Comparison of ENCODE assay signal across 11 cellular contexts in genomic region chr2:201404699-201405275, GRCh38. TPM values are rescaled to one million over a fixed set of nuclear protein-coding genes. Genes with fewer than 3 reads are reported as not detected.
DNase-seq lines count a peak whose midpoint lies in the region; ATAC-seq, FAIRE-seq and TF ChIP-seq lines count a peak whose summit lies in the region.
"Had no signal": no experiment of that assay in that cellular context is flagged by ENCODE, and none has a peak within 500 bp of the region (broad histone marks: within the 10 kb centered on the region; RNA-seq: fewer than 3 reads in every experiment).

No MANE protein-coding gene starts in this region.

- TF ChIP-seq RAD21 in K562 (CRISPR knock-in tag; conservative IDR thresholded peaks at IDR 0.05 in 1 of 2, IDR thresholded peaks at IDR 0.05 in 1 of 2) = no peak

- H3K9me3 ChIP-seq in K562 (replicated peaks; ENCODE audit: control insufficient read depth, insufficient read depth, low read depth, low read length) = no peaks in the 10 kb centered on the region
- H3K9me3 ChIP-seq in left lung = no peaks in the 10 kb centered on the region
- H3K9me3 ChIP-seq in small intestine (ENCODE audit: control insufficient read depth, low read depth) = no peaks in the 10 kb centered on the region
- no peaks in the 10 kb centered on the region for H3K9me3 ChIP-seq in testis

- no peak for TF ChIP-seq CTCF in GM12865 (IDR thresholded peaks at IDR 0.05; ENCODE audit: insufficient read depth, low read depth, low read length, missing control alignments)
- TF ChIP-seq CTCF in K562 (IDR thresholded peaks at IDR 0.05 in 2 of 3, conservative IDR thresholded peaks at IDR 0.05 in 1 of 3; ENCODE audit: insufficient read depth in 2 of 3, low read depth in 1 of 3, low read length in 3 of 3) = no peak
- no peak for TF ChIP-seq CTCF in nephron (IDR thresholded peaks at IDR 0.05; ENCODE audit: unreplicated experiment in 3 of 3)
- no peak for TF ChIP-seq CTCF in left lung (IDR thresholded peaks at IDR 0.05)
- no peak for TF ChIP-seq CTCF in testis (IDR thresholded peaks at IDR 0.05)

- H3K4me1 ChIP-seq in K562 (replicated peaks in 1 of 2; ENCODE audit: control insufficient read depth in 2 of 2, insufficient read depth in 2 of 2, low read length in 2 of 2) = peaks cover 11 to 18% of the 10 kb centered on the region in 2 experiments; a peak in 4 of 5 replicates
- peaks cover 4 to 52% of the 10 kb centered on the region in 2 donors for H3K4me1 ChIP-seq in left lung
- H3K4me1 ChIP-seq in small intestine (ENCODE audit: control insufficient read depth in 2 of 2, insufficient read depth in 1 of 2, low read depth in 1 of 2, low read length in 1 of 2) = peaks cover 3 to 4% of the 10 kb centered on the region in 2 donors
- H3K4me1 ChIP-seq in testis = no peaks in the 10 kb centered on the region

- no peaks in the 10 kb centered on the region for H3K27me3 Mint-ChIP-seq in nephron (ENCODE audit: low read depth)

- H3K79me2 ChIP-seq in K562 (ENCODE audit: control insufficient read depth, insufficient read depth, low read length) = peaks cover 65% of the 10 kb centered on the region

- H3K4me1 Mint-ChIP-seq in nephron = peaks cover 41% of the 10 kb centered on the region

- H3K4me2 ChIP-seq in K562 (ENCODE audit: insufficient read depth, low read length) = peak overlapping the region; percentile 61

- H3K27me3 ChIP-seq in K562 (ENCODE audit: control insufficient read depth in 2 of 2, insufficient read depth in 2 of 2, low read length in 2 of 2) (no peaks in the 10 kb centered on the region), left lung (no peaks in the 10 kb centered on the region), small intestine (ENCODE audit: control insufficient read depth in 2 of 2, insufficient read depth in 2 of 2, low read length in 2 of 2) (no peaks in the 10 kb centered on the region), testis (no peaks in the 10 kb centered on the region)

- intact Hi-C loops in K562 (cut with micrococcal nuclease) = loop anchor here (5.0 kb wide), 2 partner anchors 48 to 287 kb away; partner anchors contain the start of genes CFLAR, STRADB and TRAK2
- intact Hi-C loops in left lung (cut with DNase I) = no loop called here
- intact Hi-C loops in testis (cut with DNase I; ENCODE audit: low total_unique reads) = no loop called here

- no peak for TF ChIP-seq POLR2A in K562 (conservative IDR thresholded peaks at IDR 0.05)
- no peak for TF ChIP-seq POLR2A in testis (IDR thresholded peaks at IDR 0.05)

- POLR2A ChIA-PET in K562 (lab: Yijun Ruan, JAX) = interaction anchor here (0.6 to 2.1 kb wide), 4 partner anchors 9 to 648 kb away, joined by 3 to 5 read pairs (median 5); no protein-coding TSS in a partner anchor

- no peak overlapping the region for H2AFZ ChIP-seq in K562 (ENCODE audit: low read depth, low read length)

- TF ChIP-seq EP300 in K562 (IDR thresholded peaks at IDR 0.05; ENCODE audit: low read length) = no peak

- peak; percentile 78 for FAIRE-seq in K562 (lab: Jason Lieb, UNC)
- no peak for FAIRE-seq in small intestine (lab: Jason Lieb, UNC)

- peak; percentile 3 for DNase-seq in GM12865 (ENCODE audit: low read depth)
- peak; percentile 50 for DNase-seq in KBM-7
- peak in 2 of 4 experiments; percentile 18 to 44 for DNase-seq in K562 (ENCODE audit: extremely low read depth in 1 of 4, low spot score in 3 of 4)
- no peak for DNase-seq in left lung
- no peak for DNase-seq in small intestine
- DNase-seq in testis = no peak
- DNase-seq: NCI-H1694, NCI-H526, SHP77 treated with DMSO at 0.1 percent for 48 hours had no signal

- H3K36me3 ChIP-seq in K562 (ENCODE audit: control insufficient read depth, insufficient read depth, low read length) (peaks cover 2% of the 10 kb centered on the region; the same call in 1 of the 3 replicates), left lung (peaks cover 0 to 2% of the 10 kb centered on the region in 2 donors), small intestine (ENCODE audit: control insufficient read depth in 2 of 2, insufficient read depth in 2 of 2, low read length in 2 of 2) (no peaks in the 10 kb centered on the region), testis (ENCODE audit: low read depth, missing control alignments) (no peaks in the 10 kb centered on the region)

- H3K9me1 ChIP-seq in K562 (ENCODE audit: control insufficient read depth, insufficient read depth, low read length) = no peaks in the 10 kb centered on the region

- no peaks in the 10 kb centered on the region for H3K9me3 Mint-ChIP-seq in nephron
- H3K9me3 Mint-ChIP-seq: activated T-helper 2 cell treated with anti-CD3 and anti-CD28 coated beads, Interferon-gamma antibody, Interleukin-2, Interleukin-4, amounts not matched to agents 10 μg/mL and 5 μg/mL and 100 μg/mL, durations not matched to agents 14 hours and 24 hours and 36 hours had no signal

- BruUV-seq in K562 (replicated peaks; lab: Mats Ljungman, UMichigan) = no TSS peak

- peaks cover under 1% of the 10 kb centered on the region for H3K36me3 Mint-ChIP-seq in nephron (ENCODE audit: low read depth)

- WGBS in K562 (ENCODE audit: insufficient coverage, low coverage, missing lambda C conversion rate) = 6% methylated on average over 3 of the region's 3 CpGs
- 45 to 74% (median 48%) methylated on average over 3 of the region's 3 CpGs for WGBS in small intestine, 3 donors
- WGBS in testis, 2 donors = 88 to 90% methylated on average over 3 of the region's 3 CpGs

- H4K20me1 ChIP-seq in K562 (replicated peaks; ENCODE audit: control insufficient read depth, insufficient read depth, low read length) = no peaks in the 10 kb centered on the region

- in situ Hi-C loops in KBM-7 (cut with MboI; ENCODE audit: low pct_unique_long_range_greater_than_20kb, low sequenced_read_pairs) (no loop called here), K562 (cut with MboI) (no loop called here)

- H3K4me3 ChIP-seq in GM12865 (ENCODE audit: low read depth, low read length) = no peak overlapping the region
- H3K4me3 ChIP-seq in K562 = peak overlapping the region; percentile 37; the same call in 1 of the 2 replicates
- H3K4me3 ChIP-seq in left lung = no peak overlapping the region
- no peak overlapping the region for H3K4me3 ChIP-seq in small intestine (ENCODE audit: low read depth in 1 of 2, low read length in 2 of 2)
- H3K4me3 ChIP-seq in testis = no peak overlapping the region

- peak overlapping the region in 1 of 2 experiments; percentile 48; a peak in 2 of 4 replicates for H3K9ac ChIP-seq in K562 (ENCODE audit: insufficient read depth in 1 of 2, low read depth in 2 of 2, low read length in 2 of 2)

- peak overlapping the region; percentile 63; the same call in 2 of the 3 replicates for H3K27ac ChIP-seq in K562 (ENCODE audit: extremely low read depth, low read depth, low read length)
- no peak overlapping the region for H3K27ac ChIP-seq in left lung
- H3K27ac ChIP-seq in small intestine (ENCODE audit: low read depth in 1 of 2, low read length in 1 of 2) = no peak overlapping the region
- H3K27ac ChIP-seq in testis = no peak overlapping the region

- peak overlapping the region in 1 of 3 experiments; percentile 12 for H3K4me3 Mint-ChIP-seq in nephron

- ATAC-seq in K562 (peak; percentile 76), left lung (no peak)

- CTCF ChIA-PET in K562 (lab: Yijun Ruan, JAX; ENCODE audit: low intra/inter-chr PET ratio) = no interaction called here

- peak overlapping the region; percentile 64 to 74 (median 67) for H3K27ac Mint-ChIP-seq in nephron
- H3K27ac Mint-ChIP-seq: activated T-helper 2 cell treated with anti-CD3 and anti-CD28 coated beads, Interferon-gamma antibody, Interleukin-2, Interleukin-4, amounts not matched to agents 10 μg/mL and 5 μg/mL and 100 μg/mL, durations not matched to agents 14 hours and 24 hours and 36 hours had no signal

RNA-seq across cellular contexts. Expression of gene TRAK2, which starts 46.5 kb away (rescaled TPM):
- total RNA-seq in K562 (2011; cell fraction: chromatin; rRNA removed; ENCODE audit: low replicate concordance) = 19.4 and 45.0 TPM in 2 replicates
- total RNA-seq in K562 (2011; cell fraction: nucleolus; rRNA removed) = 7.0 and 10.0 TPM in 2 replicates
- total RNA-seq in K562 (2011; cell fraction: nucleoplasm; rRNA removed) = 16.4 and 22.6 TPM in 2 replicates
- total RNA-seq in K562 (2014; rRNA removed) = 4.8 and 4.9 TPM in 2 replicates
- total RNA-seq in K562 (2014; rRNA removed; fragmentation: Illumina TruSeq; extraction: Trizol) = 10.4 and 11.0 TPM in 2 replicates
- 7.1 and 7.3 TPM in 2 replicates for total RNA-seq in K562 (2015; rRNA removed; fragmentation: Illumina TruSeq; extraction: Trizol)
- total RNA-seq in K562 (2021) = 8.5 and 8.6 TPM in 2 replicates
- polyA plus RNA-seq in K562 (2011; rRNA removed) = 8.1 and 9.0 TPM in 2 replicates
- 2.4 and 4.6 TPM in 2 replicates for polyA plus RNA-seq in K562 (2011; cell fraction: cytosol; rRNA removed)
- polyA plus RNA-seq in K562 (2011; cell fraction: nucleus; rRNA removed) = 11.1 and 18.4 TPM in 2 replicates
- polyA plus RNA-seq in K562 (2012) = 4.5 and 18.2 TPM in 2 replicates
- polyA plus RNA-seq in K562 (2014; fragmentation: Illumina TruSeq; extraction: Trizol) = 7.9 and 9.3 TPM in 2 replicates
- polyA plus RNA-seq in K562 (2014; fragmentation: Nextera tagmentation; extraction: Ambion mirVana) = 1 to 10 TPM; 3.4 to 5.6 TPM
- 6.5 and 6.7 TPM in 2 replicates for polyA plus RNA-seq in K562 (2014; rRNA removed)
- polyA minus RNA-seq in K562 (2011; rRNA and poly(A)+ RNA removed) = 22.7 and 29.0 TPM in 2 replicates
- polyA minus RNA-seq in K562 (2011; cell fraction: cytosol; rRNA and poly(A)+ RNA removed) = 2.9 and 6.2 TPM in 2 replicates
- 13.2 and 36.2 TPM in 2 replicates for polyA minus RNA-seq in K562 (2011; cell fraction: nucleus; rRNA and poly(A)+ RNA removed)
- 10 to 100 TPM; 49.0 to 53.9 TPM for total RNA-seq in left lung
- 10 to 100 TPM; 13.4 to 25.7 (median 17.3) TPM for polyA plus RNA-seq in small intestine
- 10 to 100 TPM; 15.7 to 16.7 TPM for total RNA-seq in testis
- polyA plus RNA-seq in testis (ENCODE audit: insufficient read depth, low read depth, low replicate concordance) = 13.7 TPM

RNA-seq across cellular contexts. Expression of gene STRADB, which starts 46.8 kb away (rescaled TPM):
- total RNA-seq in K562 (2011; cell fraction: chromatin; rRNA removed; ENCODE audit: low replicate concordance) = 9.3 and 17.8 TPM in 2 replicates
- 3.2 and 4.6 TPM in 2 replicates for total RNA-seq in K562 (2011; cell fraction: nucleolus; rRNA removed)
- 8.6 and 15.1 TPM in 2 replicates for total RNA-seq in K562 (2011; cell fraction: nucleoplasm; rRNA removed)
- 10.1 and 12.2 TPM in 2 replicates for total RNA-seq in K562 (2014; rRNA removed)
- total RNA-seq in K562 (2014; rRNA removed; fragmentation: Illumina TruSeq; extraction: Trizol) = 26.4 and 27.6 TPM in 2 replicates
- 28.6 and 30.6 TPM in 2 replicates for total RNA-seq in K562 (2015; rRNA removed; fragmentation: Illumina TruSeq; extraction: Trizol)
- total RNA-seq in K562 (2021) = 15.7 and 16.5 TPM in 2 replicates
- 21.3 and 22.0 TPM in 2 replicates for polyA plus RNA-seq in K562 (2011; rRNA removed)
- 5.8 and 13.3 TPM in 2 replicates for polyA plus RNA-seq in K562 (2011; cell fraction: cytosol; rRNA removed)
- polyA plus RNA-seq in K562 (2011; cell fraction: nucleus; rRNA removed) = 9.0 and 16.4 TPM in 2 replicates
- 18.4 and 29.0 TPM in 2 replicates for polyA plus RNA-seq in K562 (2012)
- 22.4 and 27.5 TPM in 2 replicates for polyA plus RNA-seq in K562 (2014; fragmentation: Illumina TruSeq; extraction: Trizol)
- 1 to 10 TPM; 6.9 to 9.1 TPM for polyA plus RNA-seq in K562 (2014; fragmentation: Nextera tagmentation; extraction: Ambion mirVana)
- polyA plus RNA-seq in K562 (2014; rRNA removed) = 11.3 and 21.0 TPM in 2 replicates
- polyA minus RNA-seq in K562 (2011; rRNA and poly(A)+ RNA removed) = 15.7 and 16.3 TPM in 2 replicates
- 6.3 and 11.7 TPM in 2 replicates for polyA minus RNA-seq in K562 (2011; cell fraction: cytosol; rRNA and poly(A)+ RNA removed)
- 3.6 and 8.8 TPM in 2 replicates for polyA minus RNA-seq in K562 (2011; cell fraction: nucleus; rRNA and poly(A)+ RNA removed)
- total RNA-seq in left lung = 10 to 100 TPM; 16.0 to 23.6 TPM
- polyA plus RNA-seq in small intestine = 100 to 1,000 TPM in 1 of 3 donors, 10 to 100 TPM in 2; 30.3 to 160 (median 51.3) TPM
- total RNA-seq in testis = 10 to 100 TPM; 30.5 to 33.2 TPM
- 29.9 TPM for polyA plus RNA-seq in testis (ENCODE audit: insufficient read depth, low read depth, low replicate concordance)

RNA-seq across cellular contexts. Expression of gene FLACC1, which starts 47.6 kb away (rescaled TPM):
- 0.19 and 2.0 TPM in 2 replicates for total RNA-seq in K562 (2011; cell fraction: chromatin; rRNA removed; ENCODE audit: low replicate concordance)
- not detected in 2 replicates for total RNA-seq in K562 (2011; cell fraction: nucleolus; rRNA removed)
- not detected in 2 replicates for total RNA-seq in K562 (2011; cell fraction: nucleoplasm; rRNA removed)
- 0.20 and 0.68 TPM in 2 replicates for total RNA-seq in K562 (2014; rRNA removed)
- 0.22 and 0.61 TPM in 2 replicates for total RNA-seq in K562 (2014; rRNA removed; fragmentation: Illumina TruSeq; extraction: Trizol)
- 0.07 and 0.53 TPM in 2 replicates for total RNA-seq in K562 (2015; rRNA removed; fragmentation: Illumina TruSeq; extraction: Trizol)
- 0.20 and 0.35 TPM in 2 replicates for total RNA-seq in K562 (2021)
- 0.41 TPM in 1 of 2 replicates, not detected in the other for polyA plus RNA-seq in K562 (2011; rRNA removed)
- polyA plus RNA-seq in K562 (2011; cell fraction: cytosol; rRNA removed) = not detected in 2 replicates
- 0.07 and 0.81 TPM in 2 replicates for polyA plus RNA-seq in K562 (2011; cell fraction: nucleus; rRNA removed)
- polyA plus RNA-seq in K562 (2012) = 0.08 and 0.47 TPM in 2 replicates
- polyA plus RNA-seq in K562 (2014; fragmentation: Illumina TruSeq; extraction: Trizol) = 0.26 and 0.27 TPM in 2 replicates
- under 1 TPM in 1 of 2 experiments, not detected in 1; 0.10 TPM for polyA plus RNA-seq in K562 (2014; fragmentation: Nextera tagmentation; extraction: Ambion mirVana)
- 0.09 and 0.20 TPM in 2 replicates for polyA plus RNA-seq in K562 (2014; rRNA removed)
- 0.48 TPM in 1 of 2 replicates, not detected in the other for polyA minus RNA-seq in K562 (2011; rRNA and poly(A)+ RNA removed)
- polyA minus RNA-seq in K562 (2011; cell fraction: cytosol; rRNA and poly(A)+ RNA removed) = not detected in 2 replicates
- 0.27 and 0.44 TPM in 2 replicates for polyA minus RNA-seq in K562 (2011; cell fraction: nucleus; rRNA and poly(A)+ RNA removed)
- total RNA-seq in left lung = 1 to 10 TPM; 1.5 to 2.0 TPM
- polyA plus RNA-seq in small intestine = 1 to 10 TPM in 1 of 3 donors, under 1 TPM in 1, not detected in 1; 0.60 to 2.9 TPM
- 10 to 100 TPM; 10.5 to 21.5 TPM for total RNA-seq in testis
- polyA plus RNA-seq in testis (ENCODE audit: insufficient read depth, low read depth, low replicate concordance) = 20.4 TPM

Comparison
In these comparisons a context has a peak if more than half of its experiments do, and no peak if none do; other contexts are left out.
1. DNase-seq: peak in GM12865 (single experiment) and KBM-7 (single experiment); none in left lung (0 of 2), small intestine (single experiment) and testis (single experiment).